Comparison of ENCODE assay signal across 16 cellular contexts in genomic region chr5:123538670-123539459, GRCh38. TPM values are rescaled to one million over a fixed set of nuclear protein-coding genes. Genes with fewer than 3 reads are reported as not detected.
DNase-seq lines count a peak whose midpoint lies in the region; ATAC-seq lines count a peak whose summit lies in the region.
"Had no signal": no experiment of that assay in that cellular context is flagged by ENCODE, and none has a peak within 500 bp of the region (broad histone marks: within the 10 kb centered on the region; RNA-seq: fewer than 3 reads in every experiment).

No MANE protein-coding gene starts in this region.

- H3K4me3 Mint-ChIP-seq in effector memory CD8-positive, alpha-beta T cell: no peak overlapping the region
- H3K4me3 Mint-ChIP-seq in naive B cell: peak overlapping the region in 6 of 8 donors; percentile 6 to 80 (median 46)
- H3K4me3 Mint-ChIP-seq in CD4-positive, alpha-beta memory T cell: no peak overlapping the region
- H3K4me3 Mint-ChIP-seq: activated CD4-positive, alpha-beta T cell treated with anti-CD3 and anti-CD28 coated beads, Interleukin-2, amount 10 ng/mL, durations not matched to agents 7 days and 5 days; activated T-cell treated with anti-CD3 and anti-CD28 coated beads, Interleukin-2, amount 50 U/mL, for 24 hours had no signal

- peak; percentile 35 for ATAC-seq in effector memory CD8-positive, alpha-beta T cell (replicated peaks)
- peak; percentile 49 to 54 for ATAC-seq in naive B cell (ENCODE audit: low read depth in 2 of 2)
- ATAC-seq: naive thymus-derived CD4-positive, alpha-beta T cell had no signal

- DNase-seq in EL (peak; percentile 37), NCI-H226 (peak; percentile 68), naive B cell (no peak), pons (ENCODE audit: low spot score) (no peak), substantia nigra (lab: John Stamatoyannopoulos, UW) (no peak), NCI-H1436 treated with DMSO at 0.1 percent for 48 hours (lab: John Stamatoyannopoulos, UW) (no peak)
- DNase-seq in effector memory CD8-positive, alpha-beta T cell: no peak
- no peak for DNase-seq in CD4-positive, alpha-beta memory T cell
- DNase-seq: activated CD4-positive, alpha-beta T cell treated with anti-CD3 and anti-CD28 coated beads, Interleukin-2, amount 10 ng/mL, durations not matched to agents 7 days and 5 days; activated T-cell treated with anti-CD3 and anti-CD28 coated beads, Interleukin-2, amount 50 U/mL, for 24 hours; amniotic stem cell; foreskin fibroblast; naive thymus-derived CD4-positive, alpha-beta T cell; NCI-H1048; PC-9; stomach had no signal

- no peak overlapping the region for H3K27ac ChIP-seq in substantia nigra (ENCODE audit: low read depth, low read length, poor library complexity, severe bottlenecking)
- no peak overlapping the region for H3K27ac ChIP-seq in CD4-positive, alpha-beta memory T cell (ENCODE audit: low read depth, low read length)
- H3K27ac ChIP-seq: PC-9, stomach had no signal

- H3K4me1 ChIP-seq in CD4-positive, alpha-beta memory T cell (ENCODE audit: insufficient read depth, low read length): peaks cover 12% of the 10 kb centered on the region

- H3K27me3 ChIP-seq in CD4-positive, alpha-beta memory T cell (ENCODE audit: insufficient read depth, low read length): no peaks in the 10 kb centered on the region
- H3K27me3 ChIP-seq: stomach had no signal

- CTCF ChIA-PET in CD4-positive, alpha-beta memory T cell (lab: Charles Lee; ENCODE audit: partially characterized antibody): interaction anchor here (0.6 kb wide), 1 partner anchor 56 kb away, joined by 3 read pairs; no protein-coding TSS in a partner anchor

- intact Hi-C loops in CD4-positive, alpha-beta memory T cell (cut with micrococcal nuclease): no loop called here

- H3K4me1 Mint-ChIP-seq in effector memory CD8-positive, alpha-beta T cell (ENCODE audit: low read depth in 2 of 2): peaks cover 25 to 66% of the 10 kb centered on the region in 2 donors
- H3K4me1 Mint-ChIP-seq in naive B cell: peaks cover 58 to 83% (median 80%) of the 10 kb centered on the region in 3 donors
- H3K4me1 Mint-ChIP-seq in CD4-positive, alpha-beta memory T cell: peaks cover 42 to 58% (median 52%) of the 10 kb centered on the region in 4 donors

- H3K27me3 Mint-ChIP-seq in effector memory CD8-positive, alpha-beta T cell: no peaks in the 10 kb centered on the region
- H3K27me3 Mint-ChIP-seq in naive B cell: no peaks in the 10 kb centered on the region
- H3K27me3 Mint-ChIP-seq in CD4-positive, alpha-beta memory T cell: no peaks in the 10 kb centered on the region
- H3K27me3 Mint-ChIP-seq: activated CD4-positive, alpha-beta T cell treated with anti-CD3 and anti-CD28 coated beads, Interleukin-2, amount 10 ng/mL, durations not matched to agents 7 days and 5 days; activated T-cell treated with anti-CD3 and anti-CD28 coated beads, Interleukin-2, amount 50 U/mL, for 24 hours; naive thymus-derived CD4-positive, alpha-beta T cell had no signal

- no peaks in the 10 kb centered on the region for H3K9me3 Mint-ChIP-seq in effector memory CD8-positive, alpha-beta T cell
- H3K9me3 Mint-ChIP-seq in naive B cell: no peaks in the 10 kb centered on the region
- no peaks in the 10 kb centered on the region for H3K9me3 Mint-ChIP-seq in CD4-positive, alpha-beta memory T cell
- H3K9me3 Mint-ChIP-seq: activated CD4-positive, alpha-beta T cell treated with anti-CD3 and anti-CD28 coated beads, Interleukin-2, amount 10 ng/mL, durations not matched to agents 7 days and 5 days; activated T-cell treated with anti-CD3 and anti-CD28 coated beads, Interleukin-2, amount 50 U/mL, for 24 hours; naive thymus-derived CD4-positive, alpha-beta T cell had no signal

- H3K27ac Mint-ChIP-seq in effector memory CD8-positive, alpha-beta T cell: no peak overlapping the region
- peak overlapping the region in 4 of 6 donors; percentile 26 to 69 (median 45) for H3K27ac Mint-ChIP-seq in naive B cell
- H3K27ac Mint-ChIP-seq in CD4-positive, alpha-beta memory T cell: peak overlapping the region in 3 of 7 donors; percentile 19 to 44 (median 30)
- H3K27ac Mint-ChIP-seq: activated CD4-positive, alpha-beta T cell treated with anti-CD3 and anti-CD28 coated beads, Interleukin-2, amount 10 ng/mL, durations not matched to agents 7 days and 5 days; activated T-cell treated with anti-CD3 and anti-CD28 coated beads, Interleukin-2, amount 50 U/mL, for 24 hours had no signal

- POLR2A ChIA-PET in CD4-positive, alpha-beta memory T cell (lab: Charles Lee; ENCODE audit: partially characterized antibody): interaction anchor here (2.8 kb wide), 1 partner anchor 115 kb away, joined by 10 read pairs; the partner anchor contains the start of gene CEP120

- H3K9me3 ChIP-seq in CD4-positive, alpha-beta memory T cell (ENCODE audit: control insufficient read depth in 1 of 2, low read length in 2 of 2): no peaks in the 10 kb centered on the region
- H3K9me3 ChIP-seq: stomach had no signal

- H3K36me3 Mint-ChIP-seq in effector memory CD8-positive, alpha-beta T cell (ENCODE audit: insufficient read depth): peaks cover 6% of the 10 kb centered on the region
- peaks cover 0 to 3% of the 10 kb centered on the region in 2 donors for H3K36me3 Mint-ChIP-seq in naive B cell
- H3K36me3 Mint-ChIP-seq in CD4-positive, alpha-beta memory T cell: no peaks in the 10 kb centered on the region

- no peaks in the 10 kb centered on the region for H3K36me3 ChIP-seq in CD4-positive, alpha-beta memory T cell (ENCODE audit: insufficient read depth, low read length)
- H3K36me3 ChIP-seq: stomach had no signal

- H3K4me3 ChIP-seq in CD4-positive, alpha-beta memory T cell (ENCODE audit: low read length in 2 of 2): no peak overlapping the region
- H3K4me3 ChIP-seq: PC-9, stomach had no signal

RNA-seq across cellular contexts. Expression of gene CSNK1G3, which starts 26.9 kb away (rescaled TPM):
- polyA plus RNA-seq in naive B cell (ENCODE audit: low read depth in 6 of 6): 100 to 1,000 TPM in 4 of 6 donors, 10 to 100 TPM in 2; 92.2 to 123 (median 109) TPM
- total RNA-seq in CD4-positive, alpha-beta memory T cell: 10 to 100 TPM; 86.5 to 93.0 TPM
- 10 to 100 TPM; 23.2 to 26.4 TPM for polyA plus RNA-seq in CD4-positive, alpha-beta memory T cell

Comparison
In these comparisons a context has a peak if more than half of its experiments do, and no peak if none do; other contexts are left out.
1. DNase-seq: peak in EL (single experiment) and NCI-H226 (single experiment); none in effector memory CD8-positive, alpha-beta T cell (0 of 3), naive B cell (single experiment), pons (single experiment), substantia nigra (0 of 49), CD4-positive, alpha-beta memory T cell (0 of 5) and NCI-H1436 treated with DMSO at 0.1 percent for 48 hours (single experiment).
2. H3K27ac Mint-ChIP-seq: peak in naive B cell (4 of 6); none in effector memory CD8-positive, alpha-beta T cell (0 of 2).
3. H3K4me3 Mint-ChIP-seq: peak in naive B cell (6 of 8); none in effector memory CD8-positive, alpha-beta T cell (0 of 2) and CD4-positive, alpha-beta memory T cell (0 of 8).